1 cellular context compared by ENCODE assay signal in genomic region chr15:92869977-92870644, GRCh38.
TF ChIP-seq lines count a peak whose summit lies in the region.

No MANE protein-coding gene starts in this region.

TF ChIP-seq in GM12878, 131 proteins besides CTCF, POLR2A, EP300 and RAD21 (continued from another document):
- TF ChIP-seq TCF3 (IDR thresholded peaks at IDR 0.05; ENCODE audit: borderline replicate concordance, insufficient read depth, low read depth, low read length): no peak
- TF ChIP-seq ZNF384 (IDR thresholded peaks at IDR 0.05; ENCODE audit: borderline replicate concordance, low read depth, low read length): no peak
TF ChIP-seq in GM12878: peak in this region for 0.
